In the genomic region with DNA sequence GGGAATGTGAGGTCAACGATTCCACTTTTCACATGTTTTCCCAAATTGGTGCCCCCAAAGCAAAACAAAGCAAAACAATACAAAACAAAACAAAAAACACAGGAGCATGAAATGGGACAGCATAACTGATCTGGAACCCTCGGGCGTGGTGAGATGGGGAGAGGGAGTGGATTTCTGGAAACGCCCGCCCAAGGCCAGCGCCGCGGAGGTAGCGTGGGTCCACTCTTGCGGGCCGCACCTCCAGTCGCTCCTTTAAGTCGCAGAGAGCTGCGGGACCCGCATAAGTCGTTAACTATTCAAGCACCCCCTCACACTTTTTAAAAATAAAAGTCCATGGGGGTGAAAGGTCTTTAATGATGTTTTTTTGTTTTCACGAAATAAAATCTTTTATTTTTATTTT, we compare ENCODE assay signal across 23 cellular contexts. TPM values are rescaled to one million over a fixed set of nuclear protein-coding genes. Genes with fewer than 3 reads are reported as not detected.
DNase-seq lines count a peak whose midpoint lies in the region; ATAC-seq and TF ChIP-seq lines count a peak whose summit lies in the region.
"Had no signal": no experiment of that assay in that cellular context is flagged by ENCODE, and none has a peak within 500 bp of the region (broad histone marks: within the 10 kb centered on the region; RNA-seq: fewer than 3 reads in every experiment).

No MANE protein-coding gene starts in this region.

- intact Hi-C loops in activated CD8-positive, alpha-beta T cell treated with anti-CD3 and anti-CD28 coated beads for 36 hours (cut with micrococcal nuclease) = no loop called here

- CTCF ChIA-PET in activated CD8-positive, alpha-beta T cell treated with anti-CD3 and anti-CD28 coated beads, Interleukin-2, amount 10 ng/mL, durations not matched to agents 7 days and 5 days (lab: Charles Lee) = no interaction called here
- CTCF ChIA-PET in activated CD8-positive, alpha-beta T cell treated with anti-CD3 and anti-CD28 coated beads for 36 hours (lab: Charles Lee) = no interaction called here

- no peak for TF ChIP-seq CTCF in activated CD8-positive, alpha-beta T cell treated with anti-CD3 and anti-CD28 coated beads for 36 hours (IDR thresholded peaks at IDR 0.05)
- no peak for TF ChIP-seq CTCF in neural progenitor cell (IDR thresholded peaks at IDR 0.05)

- H3K27ac Mint-ChIP-seq in activated CD8-positive, alpha-beta T cell treated with anti-CD3 and anti-CD28 coated beads, Interleukin-2, amount 10 ng/mL, durations not matched to agents 7 days and 5 days = peak overlapping the region; percentile 1
- H3K27ac Mint-ChIP-seq in activated CD8-positive, alpha-beta T cell treated with anti-CD3 and anti-CD28 coated beads for 36 hours = no peak overlapping the region
- H3K27ac Mint-ChIP-seq in central memory CD8-positive, alpha-beta T cell (ENCODE audit: low read depth) = peak overlapping the region; percentile 18
- no peak overlapping the region for H3K27ac Mint-ChIP-seq in neural progenitor cell
- H3K27ac Mint-ChIP-seq: H9 had no signal

- peaks cover 33% of the 10 kb centered on the region for H4K20me1 ChIP-seq in neural progenitor cell (ENCODE audit: low read depth)
- H4K20me1 ChIP-seq: BLaER1 had no signal

- H3K4me2 ChIP-seq in neural progenitor cell = no peak overlapping the region
- H3K4me2 ChIP-seq: A549, BLaER1 had no signal

- H3K27me3 ChIP-seq in H7 (ENCODE audit: control insufficient read depth, insufficient read depth, low read length) = peaks cover 100% of the 10 kb centered on the region
- H3K27me3 ChIP-seq in neural progenitor cell = peaks cover 100% of the 10 kb centered on the region
- H3K27me3 ChIP-seq: MG63 had no signal

- H3K36me3 Mint-ChIP-seq in activated CD8-positive, alpha-beta T cell treated with anti-CD3 and anti-CD28 coated beads, Interleukin-2, amount 10 ng/mL, durations not matched to agents 7 days and 5 days (ENCODE audit: low read depth) = peaks cover 8% of the 10 kb centered on the region
- peaks cover 3% of the 10 kb centered on the region for H3K36me3 Mint-ChIP-seq in activated CD8-positive, alpha-beta T cell treated with anti-CD3 and anti-CD28 coated beads for 36 hours (ENCODE audit: low read depth)
- peaks cover 6% of the 10 kb centered on the region for H3K36me3 Mint-ChIP-seq in central memory CD8-positive, alpha-beta T cell (ENCODE audit: insufficient read depth)
- no peaks in the 10 kb centered on the region for H3K36me3 Mint-ChIP-seq in neural progenitor cell

- H3K36me3 ChIP-seq in H7 (replicated peaks; ENCODE audit: control insufficient read depth, insufficient read depth, low read length) (no peaks in the 10 kb centered on the region), neural progenitor cell (no peaks in the 10 kb centered on the region)
- H3K36me3 ChIP-seq: BLaER1, MG63 had no signal

- H3K27me3 Mint-ChIP-seq in activated CD8-positive, alpha-beta T cell treated with anti-CD3 and anti-CD28 coated beads, Interleukin-2, amount 10 ng/mL, durations not matched to agents 7 days and 5 days (ENCODE audit: low read depth) = peaks cover 81% of the 10 kb centered on the region
- peaks cover 84% of the 10 kb centered on the region for H3K27me3 Mint-ChIP-seq in activated CD8-positive, alpha-beta T cell treated with anti-CD3 and anti-CD28 coated beads for 36 hours
- peaks cover 93% of the 10 kb centered on the region for H3K27me3 Mint-ChIP-seq in central memory CD8-positive, alpha-beta T cell
- H3K27me3 Mint-ChIP-seq in neural progenitor cell (ENCODE audit: insufficient read depth, low read depth) = peaks cover 90% of the 10 kb centered on the region

- no peak overlapping the region for H3K9ac ChIP-seq in neural progenitor cell
- H3K9ac ChIP-seq: BLaER1 had no signal

- peaks cover 22% of the 10 kb centered on the region for H3F3A ChIP-seq in neural progenitor cell (ENCODE audit: low read depth)

- peaks cover 7% of the 10 kb centered on the region for H3K4me1 Mint-ChIP-seq in activated CD8-positive, alpha-beta T cell treated with anti-CD3 and anti-CD28 coated beads, Interleukin-2, amount 10 ng/mL, durations not matched to agents 7 days and 5 days (ENCODE audit: low read depth)
- H3K4me1 Mint-ChIP-seq in activated CD8-positive, alpha-beta T cell treated with anti-CD3 and anti-CD28 coated beads for 36 hours (ENCODE audit: low read depth) = peaks cover 4% of the 10 kb centered on the region
- no peaks in the 10 kb centered on the region for H3K4me1 Mint-ChIP-seq in central memory CD8-positive, alpha-beta T cell
- H3K4me1 Mint-ChIP-seq in neural progenitor cell = peaks cover 28% of the 10 kb centered on the region

- no peak for ATAC-seq in activated CD8-positive, alpha-beta T cell treated with anti-CD3 and anti-CD28 coated beads, Interleukin-2, amount 10 ng/mL, durations not matched to agents 7 days and 5 days
- ATAC-seq in activated CD8-positive, alpha-beta T cell treated with anti-CD3 and anti-CD28 coated beads for 36 hours = no peak
- no peak for ATAC-seq in central memory CD8-positive, alpha-beta T cell (replicated peaks; ENCODE audit: extremely low read depth, poor library complexity, severe bottlenecking)
- ATAC-seq in HG03159 (IDR thresholded peaks at IDR 0.05; ENCODE audit: unreplicated experiment) = no peak
- ATAC-seq in HG03439 (IDR thresholded peaks at IDR 0.05; ENCODE audit: unreplicated experiment) = no peak
- ATAC-seq: A549 had no signal

- POLR2A ChIA-PET in activated CD8-positive, alpha-beta T cell treated with anti-CD3 and anti-CD28 coated beads, Interleukin-2, amount 10 ng/mL, durations not matched to agents 7 days and 5 days (lab: Charles Lee) = no interaction called here
- POLR2A ChIA-PET in activated CD8-positive, alpha-beta T cell treated with anti-CD3 and anti-CD28 coated beads for 36 hours (lab: Charles Lee) = no interaction called here

- no peak for DNase-seq in activated CD8-positive, alpha-beta T cell treated with anti-CD3 and anti-CD28 coated beads, Interleukin-2, amount 10 ng/mL, durations not matched to agents 7 days and 5 days
- DNase-seq in activated CD8-positive, alpha-beta T cell treated with anti-CD3 and anti-CD28 coated beads for 36 hours = no peak
- DNase-seq in H7 = peak; percentile 32
- no peak for DNase-seq in central memory CD8-positive, alpha-beta T cell (ENCODE audit: low spot score in 2 of 2)
- DNase-seq in neural progenitor cell (ENCODE audit: low spot score) = no peak
- no peak for DNase-seq in SKM-1 treated with dmso at 0.1 percent for 144 hours (lab: John Stamatoyannopoulos, UW; ENCODE audit: unreplicated experiment)
- DNase-seq: CD8-positive, alpha-beta memory T cell; DMS53; EL; IMR-90; Kasumi-1; MG63; NCI-H1048; NCI-H1436; NCI-H1930; NCI-H345; NCI-H524 treated with DMSO at 0.1 percent for 48 hours; SHP77 treated with DMSO at 0.1 percent for 48 hours had no signal

- no peaks in the 10 kb centered on the region for H3K79me2 ChIP-seq in neural progenitor cell (ENCODE audit: low read depth)

- H3K4me1 ChIP-seq in neural progenitor cell = peaks cover 14% of the 10 kb centered on the region
- H3K4me1 ChIP-seq: A549 had no signal

- no peak overlapping the region for H2AFZ ChIP-seq in neural progenitor cell (replicated peaks)

- H3K4me3 Mint-ChIP-seq in activated CD8-positive, alpha-beta T cell treated with anti-CD3 and anti-CD28 coated beads, Interleukin-2, amount 10 ng/mL, durations not matched to agents 7 days and 5 days = no peak overlapping the region
- H3K4me3 Mint-ChIP-seq in activated CD8-positive, alpha-beta T cell treated with anti-CD3 and anti-CD28 coated beads for 36 hours = no peak overlapping the region
- no peak overlapping the region for H3K4me3 Mint-ChIP-seq in central memory CD8-positive, alpha-beta T cell
- H3K4me3 Mint-ChIP-seq in neural progenitor cell = peak overlapping the region; percentile 27
- H3K4me3 Mint-ChIP-seq: CD8-positive, alpha-beta memory T cell had no signal

- H3K27ac ChIP-seq in neural progenitor cell = no peak overlapping the region
- H3K27ac ChIP-seq: A549, BLaER1 had no signal

- H3K4me3 ChIP-seq in H7 (ENCODE audit: insufficient read depth, low read depth, low read length) (no peak overlapping the region), neural progenitor cell (no peak overlapping the region)
- H3K4me3 ChIP-seq: A549, BLaER1, MG63 had no signal

- no peaks in the 10 kb centered on the region for H3K9me3 ChIP-seq in neural progenitor cell (ENCODE audit: low read depth)
- H3K9me3 ChIP-seq: A549, MG63 had no signal

- H3K9me3 Mint-ChIP-seq in activated CD8-positive, alpha-beta T cell treated with anti-CD3 and anti-CD28 coated beads, Interleukin-2, amount 10 ng/mL, durations not matched to agents 7 days and 5 days (ENCODE audit: insufficient read depth) = no peaks in the 10 kb centered on the region
- H3K9me3 Mint-ChIP-seq in activated CD8-positive, alpha-beta T cell treated with anti-CD3 and anti-CD28 coated beads for 36 hours = no peaks in the 10 kb centered on the region
- no peaks in the 10 kb centered on the region for H3K9me3 Mint-ChIP-seq in central memory CD8-positive, alpha-beta T cell
- H3K9me3 Mint-ChIP-seq in neural progenitor cell = peaks cover 5% of the 10 kb centered on the region

RNA-seq across cellular contexts. Expression of gene TBX15, which starts 4.3 kb away (rescaled TPM):
- not detected for total RNA-seq in activated CD8-positive, alpha-beta T cell treated with anti-CD3 and anti-CD28 coated beads, Interleukin-2, amount 10 ng/mL, durations not matched to agents 7 days and 5 days
- not detected for total RNA-seq in activated CD8-positive, alpha-beta T cell treated with anti-CD3 and anti-CD28 coated beads for 36 hours
- total RNA-seq in H7 (2014; rRNA removed; shearing (Covaris generic)) = 13.8 and 22.9 TPM in 2 replicates
- 2.8 and 2.9 TPM in 2 replicates for total RNA-seq in neural progenitor cell (ENCODE audit: low replicate concordance)
- total RNA-seq: CD8-positive, alpha-beta memory T cell; IMR-90 had no signal

Comparison
In these comparisons a context has a peak if more than half of its experiments do, and no peak if none do; other contexts are left out.
1. H3K27ac Mint-ChIP-seq: peak in activated CD8-positive, alpha-beta T cell treated with anti-CD3 and anti-CD28 coated beads, Interleukin-2, amount 10 ng/mL, durations not matched to agents 7 days and 5 days (single experiment) and central memory CD8-positive, alpha-beta T cell (single experiment); none in activated CD8-positive, alpha-beta T cell treated with anti-CD3 and anti-CD28 coated beads for 36 hours (single experiment) and neural progenitor cell (single experiment).